Comparison of ENCODE assay signal across 14 cellular contexts in genomic region chr2:42103829-42104228, GRCh38. TPM values are rescaled to one million over a fixed set of nuclear protein-coding genes. Genes with fewer than 3 reads are reported as not detected.
DNase-seq lines count a peak whose midpoint lies in the region; TF ChIP-seq lines count a peak whose summit lies in the region.
"Had no signal": no experiment of that assay in that cellular context is flagged by ENCODE, and none has a peak within 500 bp of the region (broad histone marks: within the 10 kb centered on the region; RNA-seq: fewer than 3 reads in every experiment).

No MANE protein-coding gene starts in this region.

- H4K12ac ChIP-seq in trophoblast cell (ENCODE audit: low read depth, low read length), result no peak overlapping the region

- H2AFZ ChIP-seq in KMS-11 (ENCODE audit: low read depth), result no peak overlapping the region
- H2AFZ ChIP-seq in trophoblast cell (ENCODE audit: insufficient read depth, low read length, poor library complexity), result no peak overlapping the region

- peaks cover 12% of the 10 kb centered on the region for H3K9me3 Mint-ChIP-seq in T-helper 1 cell treated with Interleukin-12 subunit alpha and Interleukin-12 subunit beta and Interleukin-4 antibody, amounts not matched to agents 30 μg/mL and 1 μg/mL, for 36 hours
- peaks cover 11% of the 10 kb centered on the region for H3K9me3 Mint-ChIP-seq in endodermal cell

- no peak overlapping the region for H4K8ac ChIP-seq in trophoblast cell (ENCODE audit: low read depth, low read length)

- H3K9ac ChIP-seq in KMS-11, result peak overlapping the region; percentile 90; the same call in 1 of the 2 replicates
- H3K9ac ChIP-seq in endodermal cell (ENCODE audit: extremely low read depth, low read length, poor library complexity, severe bottlenecking), result no peak overlapping the region
- H3K9ac ChIP-seq in trophoblast cell (ENCODE audit: low read length), result no peak overlapping the region

- H3K27me3 ChIP-seq in KMS-11 (ENCODE audit: insufficient read depth, low read depth), result no peaks in the 10 kb centered on the region
- H3K27me3 ChIP-seq in endodermal cell (ENCODE audit: control insufficient read depth, insufficient read depth, low read length, poor library complexity, severe bottlenecking), result no peaks in the 10 kb centered on the region
- no peaks in the 10 kb centered on the region for H3K27me3 ChIP-seq in trophoblast cell (ENCODE audit: insufficient read depth, low read length)

- no peak overlapping the region for H3K23ac ChIP-seq in trophoblast cell (ENCODE audit: low read length)

- no peaks in the 10 kb centered on the region for H3K27me3 Mint-ChIP-seq in T-helper 1 cell treated with Interleukin-12 subunit alpha and Interleukin-12 subunit beta and Interleukin-4 antibody, amounts not matched to agents 30 μg/mL and 1 μg/mL, for 36 hours (ENCODE audit: low read depth)
- H3K27me3 Mint-ChIP-seq in endodermal cell (ENCODE audit: insufficient read depth), result peaks cover 2% of the 10 kb centered on the region
- H3K27me3 Mint-ChIP-seq: memory B cell had no signal

- peak overlapping the region; percentile 7 for H2BK5ac ChIP-seq in trophoblast cell (ENCODE audit: low read depth, low read length, poor library complexity)

- no peak overlapping the region for H3K14ac ChIP-seq in trophoblast cell (ENCODE audit: low read length)

- H3K4ac ChIP-seq in trophoblast cell (ENCODE audit: low read depth, low read length), result no peak overlapping the region

- no peak overlapping the region for H4K91ac ChIP-seq in trophoblast cell (ENCODE audit: low read depth, low read length)

- H3K36me3 ChIP-seq in KMS-11 (ENCODE audit: insufficient read depth) (no peaks in the 10 kb centered on the region), endodermal cell (ENCODE audit: control insufficient read depth, insufficient read depth, low read length) (no peaks in the 10 kb centered on the region), trophoblast cell (ENCODE audit: control insufficient read depth in 1 of 2, insufficient read depth in 2 of 2, low read length in 2 of 2) (no peaks in the 10 kb centered on the region)

- 83 to 92% methylated on average over 2 to 3 of the region's 3 CpGs for WGBS in endodermal cell (ENCODE audit: insufficient coverage in 1 of 2, insufficient read length in 1 of 2), 2 experiments
- WGBS in trophoblast cell (ENCODE audit: extremely low coverage, insufficient coverage, insufficient read length), result no CpG with 5 or more reads among the region's 3 CpGs

- peaks cover 47% of the 10 kb centered on the region for H3K4me1 Mint-ChIP-seq in T-helper 1 cell treated with Interleukin-12 subunit alpha and Interleukin-12 subunit beta and Interleukin-4 antibody, amounts not matched to agents 30 μg/mL and 1 μg/mL, for 36 hours (ENCODE audit: low read depth)
- peaks cover 21% of the 10 kb centered on the region for H3K4me1 Mint-ChIP-seq in endodermal cell

- DNase-seq in T-helper 1 cell, result no peak
- peak; percentile 63 for DNase-seq in endodermal cell
- DNase-seq in trophoblast cell, result peak; percentile 73 to 76
- DNase-seq in NOMO-1 treated with DMSO at 0.1 percent for 48 hours (lab: John Stamatoyannopoulos, UW; ENCODE audit: unreplicated experiment), result no peak
- no peak for DNase-seq in NCI-H524 treated with DMSO at 0.1 percent for 48 hours (lab: John Stamatoyannopoulos, UW)
- DNase-seq in NCI-H1048 (lab: John Stamatoyannopoulos, UW), result no peak
- DNase-seq: NCI-H1092 treated with DMSO at 0.1 percent for 48 hours, nucleus accumbens had no signal

- peaks cover 13% of the 10 kb centered on the region for H3K36me3 Mint-ChIP-seq in T-helper 1 cell treated with Interleukin-12 subunit alpha and Interleukin-12 subunit beta and Interleukin-4 antibody, amounts not matched to agents 30 μg/mL and 1 μg/mL, for 36 hours (ENCODE audit: low read depth)
- H3K36me3 Mint-ChIP-seq in endodermal cell (ENCODE audit: low read depth), result peaks cover 2% of the 10 kb centered on the region
- H3K36me3 Mint-ChIP-seq: memory B cell had no signal

- H3K4me3 ChIP-seq in KMS-11 (IDR thresholded peaks at IDR 0.05; ENCODE audit: insufficient read depth, low read depth, low read length) (no peak overlapping the region), endodermal cell (ENCODE audit: low read length) (no peak overlapping the region), trophoblast cell (ENCODE audit: low read depth, low read length) (no peak overlapping the region)

- H4K20me1 ChIP-seq in KMS-11 (ENCODE audit: insufficient read depth), result no peaks in the 10 kb centered on the region

- H3K79me2 ChIP-seq in KMS-11 (ENCODE audit: insufficient read depth, low read depth) (peaks cover 11% of the 10 kb centered on the region; the same call in 1 of the 2 replicates), trophoblast cell (ENCODE audit: control insufficient read depth, insufficient read depth, low read length, poor library complexity) (peaks cover 8% of the 10 kb centered on the region)

- peak overlapping the region; percentile 45 for H3K4me3 Mint-ChIP-seq in T-helper 1 cell treated with Interleukin-12 subunit alpha and Interleukin-12 subunit beta and Interleukin-4 antibody, amounts not matched to agents 30 μg/mL and 1 μg/mL, for 36 hours
- H3K4me3 Mint-ChIP-seq in endodermal cell, result no peak overlapping the region
- H3K4me3 Mint-ChIP-seq: memory B cell had no signal

- H3K9me3 ChIP-seq in endodermal cell (ENCODE audit: control insufficient read depth, low read length) (no peaks in the 10 kb centered on the region), trophoblast cell (ENCODE audit: insufficient read depth, low read depth, low read length) (no peaks in the 10 kb centered on the region)

- no peak overlapping the region for H2BK120ac ChIP-seq in trophoblast cell (ENCODE audit: insufficient read depth, low read length, poor library complexity)

- H2BK12ac ChIP-seq in trophoblast cell (ENCODE audit: low read length), result no peak overlapping the region

- no peak overlapping the region for H3K27ac Mint-ChIP-seq in T-helper 1 cell treated with Interleukin-12 subunit alpha and Interleukin-12 subunit beta and Interleukin-4 antibody, amounts not matched to agents 30 μg/mL and 1 μg/mL, for 36 hours
- peak overlapping the region; percentile 20 for H3K27ac Mint-ChIP-seq in endodermal cell
- H3K27ac Mint-ChIP-seq: IgD-negative memory B cell, memory B cell had no signal

- H3K27ac ChIP-seq in KMS-11 (peak overlapping the region; percentile 99), endodermal cell (ENCODE audit: low read depth, low read length) (no peak overlapping the region), trophoblast cell (ENCODE audit: low read depth, low read length) (peak overlapping the region; percentile 93)
- H3K27ac ChIP-seq: 22Rv1, C4-2B had no signal

- no peak overlapping the region for H2AK5ac ChIP-seq in trophoblast cell (ENCODE audit: low read length)

- H3K4me2 ChIP-seq in KMS-11 (peak overlapping the region; percentile 93; the same call in 1 of the 2 replicates), trophoblast cell (ENCODE audit: low read length) (peak overlapping the region; percentile 32)

- peaks cover 39% of the 10 kb centered on the region for H3K79me1 ChIP-seq in trophoblast cell (ENCODE audit: low read length)

- TF ChIP-seq CTCF in KMS-11 (conservative IDR thresholded peaks at IDR 0.05; ENCODE audit: low read depth, low read length) (no peak), endodermal cell (conservative IDR thresholded peaks at IDR 0.05) (no peak)

- H3K18ac ChIP-seq in trophoblast cell (ENCODE audit: low read length), result no peak overlapping the region

- peaks cover 83% of the 10 kb centered on the region for H3K4me1 ChIP-seq in KMS-11 (ENCODE audit: low read depth, poor library complexity, severe bottlenecking)
- peaks cover 3% of the 10 kb centered on the region for H3K4me1 ChIP-seq in endodermal cell (ENCODE audit: control insufficient read depth, insufficient read depth, low read length)
- H3K4me1 ChIP-seq in trophoblast cell (ENCODE audit: control insufficient read depth in 1 of 2, insufficient read depth in 2 of 2, low read length in 2 of 2), result peaks cover 25 to 34% of the 10 kb centered on the region in 2 experiments

RNA-seq across cellular contexts. Expression of gene PKDCC, which starts 56.0 kb away (rescaled TPM):
- 100 to 1,000 TPM in 1 of 2 donors, 10 to 100 TPM in 1; 85.3 to 105 TPM for total RNA-seq in endodermal cell
- polyA plus RNA-seq in endodermal cell (2013, experiment 1 of 2), result 124 TPM
- polyA plus RNA-seq in endodermal cell (2013, experiment 2 of 2), result 112 TPM
- 35.3 and 39.5 TPM in 2 replicates for polyA plus RNA-seq in trophoblast cell (2013)
- polyA plus RNA-seq: IgD-negative memory B cell had no signal

Comparison
In these comparisons a context has a peak if more than half of its experiments do, and no peak if none do; other contexts are left out.
1. DNase-seq: peak in endodermal cell (single experiment) and trophoblast cell (2 of 2); none in T-helper 1 cell (0 of 5), NOMO-1 treated with DMSO at 0.1 percent for 48 hours (single experiment), NCI-H524 treated with DMSO at 0.1 percent for 48 hours (single experiment) and NCI-H1048 (single experiment).